8 cellular contexts compared by ENCODE assay signal in genomic region chr17:32079747-32080146, GRCh38.
DNase-seq lines count a peak whose midpoint lies in the region; ATAC-seq and TF ChIP-seq lines count a peak whose summit lies in the region.
"Not testable (repeated sequence)": the region's sequence is repeated elsewhere in the genome, so short reads cannot be mapped to it uniquely, and the experiment has no call there.

No MANE protein-coding gene starts in this region.

- H3K4me3 ChIP-seq in HL-60 (replicated peaks; ENCODE audit: insufficient read depth, low read length); Peyer's patch: not testable (repeated sequence)

- peak; percentile 94 for ATAC-seq in GM21447 (IDR thresholded peaks at IDR 0.05; ENCODE audit: unreplicated experiment)
- peak; percentile 82 to 83 for ATAC-seq in naive B cell (ENCODE audit: low read depth in 2 of 2)

- DNase-seq in Calu3 = peak; percentile 27
- peak; percentile 44 to 68 for DNase-seq in HL-60 (ENCODE audit: low read depth in 1 of 2, low spot score in 1 of 2)
- peak in 2 of 3 donors; percentile 72 to 88 for DNase-seq in Peyer's patch
- DNase-seq in activated CD8-positive, alpha-beta memory T cell treated with anti-CD3 and anti-CD28 coated beads, Interleukin-2, amount 50 U/mL, for 48 hours = peak; percentile 78
- peak; percentile 50 for DNase-seq in effector CD8-positive, alpha-beta T cell (lab: John Stamatoyannopoulos, UW)
- peak; percentile 30 for DNase-seq in naive B cell
- DNase-seq in stimulated activated CD8-positive, alpha-beta memory T cell treated with anti-CD3 and anti-CD28 coated beads, Interleukin-7, amount 100 ng/mL, for 1 hour (ENCODE audit: low read depth in 2 of 2) = peak; percentile 39 to 45

- not testable (repeated sequence) for BruUV-seq in Calu3 (replicated peaks; lab: Mats Ljungman, UMichigan)

- not testable (repeated sequence) for TF ChIP-seq POLR2A in Peyer's patch (IDR thresholded peaks at IDR 0.05)

- H3K9me3 Mint-ChIP-seq in Calu3 (ENCODE audit: low read depth, unreplicated experiment); naive B cell: not testable (repeated sequence)

- not testable (repeated sequence) for H3K9me3 ChIP-seq in Peyer's patch

- not testable (repeated sequence) for H3K4me1 Mint-ChIP-seq in Calu3 (ENCODE audit: low read depth, unreplicated experiment); naive B cell

- H3K27me3 ChIP-seq in HL-60 (ENCODE audit: insufficient read depth, poor library complexity, severe bottlenecking); Peyer's patch: not testable (repeated sequence)

- H3K27ac ChIP-seq in HL-60 (replicated peaks) = not testable (repeated sequence)
- peak overlapping the region in 1 of 4 donors; percentile 31 for H3K27ac ChIP-seq in Peyer's patch

- intact Hi-C loops in Calu3 (cut with micrococcal nuclease; ENCODE audit: unreplicated experiment) = not testable (repeated sequence)

- TF ChIP-seq CTCF in Calu3 (IDR thresholded peaks at IDR 0.05; ENCODE audit: unreplicated experiment); HL-60 (IDR thresholded peaks at IDR 0.05; ENCODE audit: insufficient read depth, low read length); Peyer's patch (IDR thresholded peaks at IDR 0.05): not testable (repeated sequence)

- not testable (repeated sequence) for H3K27me3 Mint-ChIP-seq in Calu3 (ENCODE audit: unreplicated experiment); naive B cell

- H3K4me1 ChIP-seq in Peyer's patch = not testable (repeated sequence)

- CTCF ChIA-PET in Calu3 (lab: Charles Lee) = not testable (repeated sequence)

- H3K36me3 ChIP-seq in Peyer's patch = not testable (repeated sequence)

- H3K4me3 Mint-ChIP-seq in Calu3 (ENCODE audit: low read depth, unreplicated experiment) = not testable (repeated sequence)
- H3K4me3 Mint-ChIP-seq in naive B cell = peak overlapping the region in 6 of 8 donors; percentile 15 to 76 (median 54)

- not testable (repeated sequence) for H3K27ac Mint-ChIP-seq in Calu3 (ENCODE audit: unreplicated experiment); naive B cell

- not testable (repeated sequence) for H3K36me3 Mint-ChIP-seq in Calu3 (ENCODE audit: insufficient read depth, unreplicated experiment); naive B cell

Comparison
In these comparisons a context has a peak if more than half of its experiments do, and no peak if none do; other contexts are left out.
1. DNase-seq: peak in every context shown above with its lines; median percentile 80 in Peyer's patch; 78 in activated CD8-positive, alpha-beta memory T cell treated with anti-CD3 and anti-CD28 coated beads, Interleukin-2, amount 50 U/mL, for 48 hours; 56 in HL-60; 50 in effector CD8-positive, alpha-beta T cell; 42 in stimulated activated CD8-positive, alpha-beta memory T cell treated with anti-CD3 and anti-CD28 coated beads, Interleukin-7, amount 100 ng/mL, for 1 hour; 30 in naive B cell; 27 in Calu3.